In the genomic region with DNA sequence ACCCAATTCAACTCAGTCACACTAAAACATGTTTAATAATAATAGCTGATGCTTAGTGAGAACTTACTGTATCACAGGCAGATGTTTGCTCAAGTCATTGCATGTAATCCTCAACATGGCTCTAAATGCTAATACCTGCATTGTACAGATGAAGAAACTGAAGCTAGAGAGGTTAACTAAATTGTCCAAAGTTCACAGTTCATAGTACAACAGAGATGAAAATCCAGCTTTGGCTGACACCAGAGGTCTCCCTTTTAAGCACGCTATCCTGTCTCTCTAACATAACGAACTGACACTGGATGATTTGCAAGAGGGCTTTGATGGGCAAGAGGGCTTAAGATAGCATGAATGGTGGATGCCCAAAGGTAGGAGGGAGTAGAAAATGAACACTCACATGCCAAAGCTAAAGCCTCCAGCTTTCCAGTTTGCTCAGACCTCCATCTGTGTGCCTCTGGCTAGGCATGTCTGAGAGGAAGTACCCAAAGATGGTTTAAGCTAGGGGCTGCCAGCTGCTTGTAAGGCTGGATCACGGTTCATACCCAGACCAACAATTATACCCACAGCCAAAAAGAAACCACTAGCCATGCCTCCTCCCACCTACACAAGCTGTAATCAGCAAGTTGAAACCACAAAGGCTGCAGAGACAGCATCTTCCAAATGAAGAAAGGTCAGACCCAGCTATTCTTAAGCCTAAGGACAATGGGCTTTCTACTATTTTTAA, we compare ENCODE assay signal across 13 cellular contexts.
DNase-seq lines count a peak whose midpoint lies in the region; ATAC-seq and TF ChIP-seq lines count a peak whose summit lies in the region.
"Had no signal": no experiment of that assay in that cellular context is flagged by ENCODE, and none has a peak within 500 bp of the region (broad histone marks: within the 10 kb centered on the region; RNA-seq: fewer than 3 reads in every experiment).

No MANE protein-coding gene starts in this region.

- no peak for TF ChIP-seq CTCF in GM12865 (IDR thresholded peaks at IDR 0.05; ENCODE audit: insufficient read depth, low read depth, low read length, missing control alignments)
- no peak for TF ChIP-seq CTCF in natural killer cell (IDR thresholded peaks at IDR 0.05)
- TF ChIP-seq CTCF in glutamatergic neuron (IDR thresholded peaks at IDR 0.05; ENCODE audit: partially characterized antibody, unreplicated experiment), result no peak

- H3K4me1 Mint-ChIP-seq in activated CD4-positive, alpha-beta memory T cell treated with anti-CD3 and anti-CD28 coated beads, Interleukin-2, amount 10 ng/mL, durations not matched to agents 7 days and 5 days, result peaks cover 45% of the 10 kb centered on the region
- H3K4me1 Mint-ChIP-seq in natural killer cell (peaks cover 15 to 23% of the 10 kb centered on the region in 2 donors), glutamatergic neuron (ENCODE audit: low read depth, unreplicated experiment) (peaks cover 4% of the 10 kb centered on the region)

- no peaks in the 10 kb centered on the region for H3K9me3 Mint-ChIP-seq in activated CD4-positive, alpha-beta memory T cell treated with anti-CD3 and anti-CD28 coated beads, Interleukin-2, amount 10 ng/mL, durations not matched to agents 7 days and 5 days
- H3K9me3 Mint-ChIP-seq in natural killer cell, result no peaks in the 10 kb centered on the region
- peaks cover 3% of the 10 kb centered on the region for H3K9me3 Mint-ChIP-seq in glutamatergic neuron (ENCODE audit: unreplicated experiment)

- H3K4me3 Mint-ChIP-seq in activated CD4-positive, alpha-beta memory T cell treated with anti-CD3 and anti-CD28 coated beads, Interleukin-2, amount 10 ng/mL, durations not matched to agents 7 days and 5 days, result no peak overlapping the region
- H3K4me3 Mint-ChIP-seq in natural killer cell (no peak overlapping the region), glutamatergic neuron (ENCODE audit: unreplicated experiment) (no peak overlapping the region)
- H3K4me3 Mint-ChIP-seq: GM23338 had no signal

- CTCF ChIA-PET in activated CD4-positive, alpha-beta memory T cell treated with anti-CD3 and anti-CD28 coated beads, Interleukin-2, amount 10 ng/mL, durations not matched to agents 7 days and 5 days (lab: Charles Lee), result interaction anchor here (0.8 to 2.1 kb wide), 4 partner anchors 65 to 198 kb away, joined by 4 to 10 read pairs (median 5); no protein-coding TSS in a partner anchor

- peak; percentile 13 for DNase-seq in GM12865 (ENCODE audit: low read depth)
- peak; percentile 4 for DNase-seq in KG1 (lab: John Stamatoyannopoulos, UW)
- DNase-seq in activated CD4-positive, alpha-beta memory T cell treated with anti-CD3 and anti-CD28 coated beads, Interleukin-2, amount 10 ng/mL, durations not matched to agents 7 days and 5 days, result peak; percentile 41
- no peak for DNase-seq in natural killer cell
- no peak for DNase-seq in NCI-H1694 treated with DMSO at 0.1 percent for 48 hours (lab: John Stamatoyannopoulos, UW)
- no peak for DNase-seq in glutamatergic neuron
- DNase-seq: head of caudate nucleus, left lung, NCI-H1105 treated with DMSO at 0.1 percent for 48 hours, NCI-H524 treated with DMSO at 0.1 percent for 48 hours, sigmoid colon had no signal

- H3K27ac Mint-ChIP-seq in activated CD4-positive, alpha-beta memory T cell treated with anti-CD3 and anti-CD28 coated beads, Interleukin-2, amount 10 ng/mL, durations not matched to agents 7 days and 5 days, result peak overlapping the region; percentile 33
- H3K27ac Mint-ChIP-seq in natural killer cell (no peak overlapping the region), glutamatergic neuron (ENCODE audit: unreplicated experiment) (no peak overlapping the region)
- H3K27ac Mint-ChIP-seq: GM23338 had no signal

- POLR2A ChIA-PET in activated CD4-positive, alpha-beta memory T cell treated with anti-CD3 and anti-CD28 coated beads, Interleukin-2, amount 10 ng/mL, durations not matched to agents 7 days and 5 days (lab: Charles Lee), result interaction anchor here (0.8 to 1.4 kb wide), 3 partner anchors 11 to 145 kb away, joined by 3 to 8 read pairs (median 3); no protein-coding TSS in a partner anchor

- peak in 2 of 3 donors; percentile 53 to 88 for ATAC-seq in natural killer cell
- no peak for ATAC-seq in GM21576 (IDR thresholded peaks at IDR 0.05; ENCODE audit: unreplicated experiment)
- ATAC-seq: GM23338, left lung had no signal

- no peaks in the 10 kb centered on the region for H3K27me3 Mint-ChIP-seq in activated CD4-positive, alpha-beta memory T cell treated with anti-CD3 and anti-CD28 coated beads, Interleukin-2, amount 10 ng/mL, durations not matched to agents 7 days and 5 days
- peaks cover 0 to 8% of the 10 kb centered on the region in 2 donors for H3K27me3 Mint-ChIP-seq in natural killer cell (ENCODE audit: low read depth in 2 of 2)
- no peaks in the 10 kb centered on the region for H3K27me3 Mint-ChIP-seq in glutamatergic neuron (ENCODE audit: unreplicated experiment)

- H3K36me3 Mint-ChIP-seq in activated CD4-positive, alpha-beta memory T cell treated with anti-CD3 and anti-CD28 coated beads, Interleukin-2, amount 10 ng/mL, durations not matched to agents 7 days and 5 days (ENCODE audit: low read depth), result no peaks in the 10 kb centered on the region
- H3K36me3 Mint-ChIP-seq in natural killer cell (no peaks in the 10 kb centered on the region), glutamatergic neuron (ENCODE audit: unreplicated experiment) (peaks cover 3% of the 10 kb centered on the region)

- no peak overlapping the region for H3K4me3 ChIP-seq in GM12865 (ENCODE audit: low read depth, low read length)
- H3K4me3 ChIP-seq: GM23338, left lung, sigmoid colon had no signal

- intact Hi-C loops in natural killer cell (cut with micrococcal nuclease), result no loop called here

Comparison
In these comparisons a context has a peak if more than half of its experiments do, and no peak if none do; other contexts are left out.
1. DNase-seq: peak in GM12865 (single experiment), KG1 (single experiment) and activated CD4-positive, alpha-beta memory T cell treated with anti-CD3 and anti-CD28 coated beads, Interleukin-2, amount 10 ng/mL, durations not matched to agents 7 days and 5 days (single experiment); none in natural killer cell (single experiment), NCI-H1694 treated with DMSO at 0.1 percent for 48 hours (single experiment) and glutamatergic neuron (single experiment).